1 cellular context compared by ENCODE assay signal in the genomic region with DNA sequence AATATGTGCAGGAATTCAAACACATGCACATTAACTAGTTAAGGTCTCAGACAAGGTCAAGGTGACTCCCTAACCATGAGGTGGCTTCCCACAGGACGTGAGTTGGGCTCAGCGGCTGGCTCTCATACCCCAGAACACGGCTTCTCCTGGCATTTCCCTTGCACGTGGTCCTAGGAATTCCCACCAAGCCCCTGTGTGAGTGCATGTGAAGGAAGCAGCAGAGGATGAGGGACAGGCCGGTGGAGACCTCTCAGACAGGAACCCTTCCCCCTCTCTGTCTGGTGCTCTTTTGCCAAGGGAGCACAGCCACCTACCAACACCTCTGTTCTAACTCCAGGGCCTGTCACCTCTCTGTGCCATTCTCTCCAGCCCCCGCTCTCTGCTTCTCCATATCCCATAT.
TF ChIP-seq lines count a peak whose summit lies in the region.

No MANE protein-coding gene starts in this region.

TF ChIP-seq in H1, 55 proteins besides CTCF, POLR2A, EP300 and RAD21:
- TF ChIP-seq, protein P1, sequence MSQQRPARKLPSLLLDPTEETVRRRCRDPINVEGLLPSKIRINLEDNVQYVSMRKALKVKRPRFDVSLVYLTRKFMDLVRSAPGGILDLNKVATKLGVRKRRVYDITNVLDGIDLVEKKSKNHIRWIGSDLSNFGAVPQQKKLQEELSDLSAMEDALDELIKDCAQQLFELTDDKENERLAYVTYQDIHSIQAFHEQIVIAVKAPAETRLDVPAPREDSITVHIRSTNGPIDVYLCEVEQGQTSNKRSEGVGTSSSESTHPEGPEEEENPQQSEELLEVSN (IDR thresholded peaks at IDR 0.05): peak; percentile 89
- no peak for TF ChIP-seq RNF2 (IDR thresholded peaks at IDR 0.05; ENCODE audit: borderline replicate concordance, low read depth, low read length, missing control alignments, poor library complexity, severe bottlenecking)
- TF ChIP-seq, protein P2, sequence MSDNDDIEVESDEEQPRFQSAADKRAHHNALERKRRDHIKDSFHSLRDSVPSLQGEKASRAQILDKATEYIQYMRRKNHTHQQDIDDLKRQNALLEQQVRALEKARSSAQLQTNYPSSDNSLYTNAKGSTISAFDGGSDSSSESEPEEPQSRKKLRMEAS (IDR thresholded peaks at IDR 0.05): peak; percentile 61; the same call in 1 of the 2 replicates
